12 cellular contexts compared by ENCODE assay signal in genomic region chrX:129650821-129651510, GRCh38. TPM values are rescaled to one million over a fixed set of nuclear protein-coding genes. Genes with fewer than 3 reads are reported as not detected.
"Had no signal": no experiment of that assay in that cellular context is flagged by ENCODE, and none has a peak within 500 bp of the region (broad histone marks: within the 10 kb centered on the region; RNA-seq: fewer than 3 reads in every experiment).

No MANE protein-coding gene starts in this region.

- H3K27ac ChIP-seq: tibial artery, uterus had no signal

- H3K4me3 ChIP-seq: tibial artery, uterus had no signal

- DNase-seq: activated CD4-positive, alpha-beta T cell treated with anti-CD3 and anti-CD28 coated beads, Interleukin-2, amount 50 U/mL, for 1 hour; activated naive CD4-positive, alpha-beta T cell treated with Interleukin-2 at 50 U/mL for 16 hours; activated naive CD8-positive, alpha-beta T cell treated with anti-CD3 and anti-CD28 coated beads, Interleukin-2, amount 50 U/mL, for 24 hours; activated T-cell treated with anti-CD3 and anti-CD28 coated beads for 4 hours; naive B cell; stimulated activated CD4-positive, alpha-beta T cell treated with anti-CD3 and anti-CD28 coated beads, Interleukin-2, amount 100 ng/mL, for 48 hours; tibial artery; uterus had no signal

- H3K36me3 Mint-ChIP-seq: naive B cell; stimulated activated memory B cell treated with anti-CD40 and anti-IgM and Interleukin-4, amounts not matched to agents 10 μg/mL and 1 μg/mL and 100 μg/mL, for 72 hours had no signal

- H3K27ac Mint-ChIP-seq: activated naive CD8-positive, alpha-beta T cell treated with anti-CD3 and anti-CD28 coated beads, Interleukin-2, amount 50 U/mL, for 24 hours; activated T-helper 17 cell treated with anti-CD3 and anti-CD28 coated beads, Interleukin-2, amount 50 U/mL, for 72 hours; stimulated activated memory B cell treated with anti-CD40 and anti-IgM and Interleukin-4, amounts not matched to agents 10 μg/mL and 1 μg/mL and 100 μg/mL, for 72 hours had no signal

- H3K4me3 Mint-ChIP-seq: activated naive CD8-positive, alpha-beta T cell treated with anti-CD3 and anti-CD28 coated beads, Interleukin-2, amount 50 U/mL, for 24 hours; activated T-helper 17 cell treated with anti-CD3 and anti-CD28 coated beads, Interleukin-2, amount 50 U/mL, for 72 hours; naive B cell; stimulated activated memory B cell treated with anti-CD40 and anti-IgM and Interleukin-4, amounts not matched to agents 10 μg/mL and 1 μg/mL and 100 μg/mL, for 72 hours had no signal

- H3K9me3 Mint-ChIP-seq: activated naive CD8-positive, alpha-beta T cell treated with anti-CD3 and anti-CD28 coated beads, Interleukin-2, amount 50 U/mL, for 24 hours; activated T-helper 17 cell treated with anti-CD3 and anti-CD28 coated beads, Interleukin-2, amount 50 U/mL, for 72 hours; stimulated activated memory B cell treated with anti-CD40 and anti-IgM and Interleukin-4, amounts not matched to agents 10 μg/mL and 1 μg/mL and 100 μg/mL, for 72 hours had no signal

- ATAC-seq: activated CD4-positive, CD25-positive, alpha-beta regulatory T cell treated with anti-CD3 and anti-CD28 coated beads, Interleukin-2, amount 50 U/mL, for 24 hours; activated naive CD8-positive, alpha-beta T cell treated with anti-CD3 and anti-CD28 coated beads, Interleukin-2, amount 50 U/mL, for 24 hours; activated T-helper 17 cell treated with anti-CD3 and anti-CD28 coated beads, Interleukin-2, amount 50 U/mL, for 72 hours; stimulated activated memory B cell treated with anti-CD40 and anti-IgM and Interleukin-4, amounts not matched to agents 10 μg/mL and 1 μg/mL and 100 μg/mL, for 72 hours had no signal

- H3K36me3 ChIP-seq: tibial artery, uterus had no signal

- H3K9me3 ChIP-seq: tibial artery, uterus had no signal

- H3K4me1 ChIP-seq: uterus had no signal

- H3K27me3 ChIP-seq: tibial artery, uterus had no signal

RNA-seq across cellular contexts. Expression of gene APLN, which starts 3.8 kb away (rescaled TPM):
- total RNA-seq: mononuclear cell had no signal
